Comparison of ENCODE assay signal across 1 cellular context in genomic region chr20:17874271-17875105, GRCh38.
TF ChIP-seq lines count a peak whose summit lies in the region.

No MANE protein-coding gene starts in this region.

TF ChIP-seq in HepG2, 621 proteins besides CTCF, POLR2A, EP300 and RAD21 (continued from another document and continues in another):
- TF ChIP-seq AHDC1 (CRISPR knock-in tag; IDR thresholded peaks at IDR 0.05; ENCODE audit: borderline replicate concordance) (peak; percentile 68), HBP1 (CRISPR knock-in tag; IDR thresholded peaks at IDR 0.05; ENCODE audit: low read depth) (0 out of 2 replicates have a peak, but pooled peaks have one; percentile 18), ZBTB21 (CRISPR knock-in tag; IDR thresholded peaks at IDR 0.05) (0 out of 2 replicates have a peak, but pooled peaks have one; percentile 34), ETV6 (CRISPR knock-in tag; conservative IDR thresholded peaks at IDR 0.05) (no peak), ZMYM2 (CRISPR knock-in tag; IDR thresholded peaks at IDR 0.05) (peak; percentile 95), ZNF768 (CRISPR knock-in tag; IDR thresholded peaks at IDR 0.05) (peak; percentile 98), ATAD3A (CRISPR knock-in tag; IDR thresholded peaks at IDR 0.05) (peak; percentile 34; the same call in 1 of the 2 replicates), KDM1A (CRISPR knock-in tag; IDR thresholded peaks at IDR 0.05) (peak; percentile 100), SP4 (CRISPR knock-in tag; IDR thresholded peaks at IDR 0.05) (0 out of 2 replicates have a peak, but pooled peaks have one; percentile 16), ZNF609 (CRISPR knock-in tag; IDR thresholded peaks at IDR 0.05; ENCODE audit: borderline replicate concordance) (no peak), TFAP4 (IDR thresholded peaks at IDR 0.05; ENCODE audit: borderline replicate concordance, low read depth) (peak; percentile 75; the same call in 1 of the 2 replicates), ADNP (CRISPR knock-in tag; IDR thresholded peaks at IDR 0.05) (peak; percentile 99), ZNF335 (CRISPR knock-in tag; IDR thresholded peaks at IDR 0.05) (peak; percentile 40), ZNF570 (CRISPR knock-in tag; IDR thresholded peaks at IDR 0.05; ENCODE audit: borderline replicate concordance) (no peak), ZNF546 (CRISPR knock-in tag; conservative IDR thresholded peaks at IDR 0.05) (0 out of 2 replicates have a peak, but pooled peaks have one; percentile 66), ZBTB26 (CRISPR knock-in tag; IDR thresholded peaks at IDR 0.05; ENCODE audit: borderline replicate concordance) (0 out of 2 replicates have a peak, but pooled peaks have one; percentile 28), ZHX1 (CRISPR knock-in tag; IDR thresholded peaks at IDR 0.05; ENCODE audit: low read depth) (0 out of 2 replicates have a peak, but pooled peaks have one; percentile 53), ZSCAN21 (CRISPR knock-in tag; IDR thresholded peaks at IDR 0.05; ENCODE audit: borderline replicate concordance) (peak; percentile 7; the same call in 1 of the 2 replicates), MAX (IDR thresholded peaks at IDR 0.05) (peak; percentile 51; the same call in 1 of the 2 replicates), TP53 (CRISPR knock-in tag; conservative IDR thresholded peaks at IDR 0.05) (0 out of 2 replicates have a peak, but pooled peaks have one; percentile 23), RBM22 (optimal IDR thresholded peaks at IDR 0.05; ENCODE audit: low read length) (peak; percentile 68), FUBP1 (CRISPR knock-in tag; IDR thresholded peaks at IDR 0.05; ENCODE audit: borderline replicate concordance) (no peak), SRF (IDR thresholded peaks at IDR 0.05; ENCODE audit: low read depth, low read length) (no peak), SAP130 (CRISPR knock-in tag; IDR thresholded peaks at IDR 0.05; ENCODE audit: low read depth) (peak; percentile 9; the same call in 1 of the 2 replicates), RBFOX2 (IDR thresholded peaks at IDR 0.05; ENCODE audit: low read depth, low read length) (peak; percentile 4; the same call in 1 of the 2 replicates), ZNF629 (CRISPR knock-in tag; conservative IDR thresholded peaks at IDR 0.05) (peak; percentile 100), ZEB1 (IDR thresholded peaks at IDR 0.05; ENCODE audit: insufficient replicate concordance, low read depth) (peak; percentile 58), MTERF4 (CRISPR knock-in tag; IDR thresholded peaks at IDR 0.05) (no peak), MIXL1 (CRISPR knock-in tag; IDR thresholded peaks at IDR 0.05) (0 out of 2 replicates have a peak, but pooled peaks have one; percentile 8), BORCS8-MEF2B (CRISPR knock-in tag; IDR thresholded peaks at IDR 0.05) (0 out of 2 replicates have a peak, but pooled peaks have one; percentile 18), RCOR2 (CRISPR knock-in tag; IDR thresholded peaks at IDR 0.05) (peak; percentile 99), TRAFD1 (CRISPR knock-in tag; IDR thresholded peaks at IDR 0.05; ENCODE audit: borderline replicate concordance) (0 out of 2 replicates have a peak, but pooled peaks have one; percentile 80), ZNF256 (CRISPR knock-in tag; conservative IDR thresholded peaks at IDR 0.05) (0 out of 2 replicates have a peak, but pooled peaks have one; percentile 9), ARID2 (CRISPR knock-in tag; IDR thresholded peaks at IDR 0.05; ENCODE audit: borderline replicate concordance) (no peak)
